25 cellular contexts compared by ENCODE assay signal in genomic region chr11:123314972-123315371, GRCh38.
"Had no signal": no experiment of that assay in that cellular context is flagged by ENCODE, and none has a peak within 500 bp of the region (broad histone marks: within the 10 kb centered on the region; RNA-seq: fewer than 3 reads in every experiment).

No MANE protein-coding gene starts in this region.

- H3K27ac Mint-ChIP-seq: activated B cell treated with CpG ODN at 0.5 μM for 24 hours; activated naive CD8-positive, alpha-beta T cell treated with anti-CD3 and anti-CD28 coated beads for 36 hours; nephron; type B pancreatic cell had no signal

- DNase-seq: activated B cell treated with CpG ODN at 0.5 μM for 24 hours; activated CD4-positive, alpha-beta T cell treated with anti-CD3 and anti-CD28 coated beads for 4 hours; activated CD4-positive, alpha-beta T cell treated with anti-CD3 and anti-CD28 coated beads, Interleukin-2, amount 50 U/mL, for 48 hours; activated CD8-positive, alpha-beta memory T cell treated with anti-CD3 and anti-CD28 coated beads, Interleukin-2, amount 50 U/mL, for 48 hours; activated naive CD4-positive, alpha-beta T cell treated with Interleukin-2 at 50 U/mL for 16 hours; activated naive CD8-positive, alpha-beta T cell treated with anti-CD3 and anti-CD28 coated beads for 36 hours; activated T-cell treated with anti-CD3 and anti-CD28 coated beads, Interleukin-2, amount 50 U/mL, for 4 hours; amniotic stem cell; cerebellar nuclear complex; kidney; left lung; mammary epithelial cell; retina; spleen; stimulated activated CD4-positive, alpha-beta T cell treated with anti-CD3 and anti-CD28 coated beads, Interleukin-4, amount 100 ng/mL, for 1 hour; stimulated activated naive CD4-positive, alpha-beta T cell; T-helper 9 cell had no signal

- H3K4me3 Mint-ChIP-seq: activated B cell treated with CpG ODN at 0.5 μM for 24 hours; activated naive CD8-positive, alpha-beta T cell treated with anti-CD3 and anti-CD28 coated beads for 36 hours; activated T-cell treated with anti-CD3 and anti-CD28 coated beads, Interleukin-2, amount 50 U/mL, for 4 hours; nephron; type B pancreatic cell had no signal

- H3K36me3 ChIP-seq: breast epithelium, esophagus muscularis mucosa, left lung, spleen, thoracic aorta, vagina had no signal

- H2AFZ ChIP-seq: parathyroid adenoma had no signal

- H3K27me3 Mint-ChIP-seq: activated B cell treated with CpG ODN at 0.5 μM for 24 hours had no signal

- H3K9me3 ChIP-seq: breast epithelium, esophagus muscularis mucosa, left lung, spleen, thoracic aorta, vagina had no signal

- ATAC-seq: activated T-cell treated with anti-CD3 and anti-CD28 coated beads, Interleukin-2, amount 50 U/mL, for 4 hours; left lung had no signal

- H3K9me3 Mint-ChIP-seq: activated B cell treated with CpG ODN at 0.5 μM for 24 hours; activated naive CD8-positive, alpha-beta T cell treated with anti-CD3 and anti-CD28 coated beads for 36 hours; activated T-cell treated with anti-CD3 and anti-CD28 coated beads, Interleukin-2, amount 50 U/mL, for 4 hours; nephron; type B pancreatic cell had no signal

- H3K27ac ChIP-seq: breast epithelium, coronary artery, esophagus muscularis mucosa, left lung, parathyroid adenoma, spleen, thoracic aorta, vagina had no signal

- H3K4me1 Mint-ChIP-seq: activated B cell treated with CpG ODN at 0.5 μM for 24 hours; activated naive CD8-positive, alpha-beta T cell treated with anti-CD3 and anti-CD28 coated beads for 36 hours; nephron had no signal

- H3K36me3 Mint-ChIP-seq: activated naive CD8-positive, alpha-beta T cell treated with anti-CD3 and anti-CD28 coated beads for 36 hours; type B pancreatic cell had no signal

- H3K4me3 ChIP-seq: breast epithelium, coronary artery, esophagus muscularis mucosa, left lung, spleen, thoracic aorta, vagina had no signal

- H3K4me1 ChIP-seq: breast epithelium, left lung, parathyroid adenoma, spleen, vagina had no signal

- H3K27me3 ChIP-seq: breast epithelium, vagina had no signal

- H3K79me2 ChIP-seq: parathyroid adenoma had no signal
